In genomic region chr12:79935021-79935623, GRCh38 we compare ENCODE assay signal across 8 cellular contexts. TPM values are rescaled to one million over a fixed set of nuclear protein-coding genes. Genes with fewer than 3 reads are reported as not detected.
DNase-seq lines count a peak whose midpoint lies in the region; ATAC-seq lines count a peak whose summit lies in the region.

PPP1R12A (minus strand) TSS chr12:79935097; CDS start chr12:79934931, 166 bp downstream.

- peaks cover 39% of the 10 kb centered on the region for H3K4me1 Mint-ChIP-seq in activated CD4-positive, alpha-beta T cell treated with anti-CD3 and anti-CD28 coated beads, Interleukin-2, amount 10 ng/mL, durations not matched to agents 7 days and 5 days

- peaks cover 11% of the 10 kb centered on the region for H3K36me3 Mint-ChIP-seq in activated CD4-positive, alpha-beta T cell treated with anti-CD3 and anti-CD28 coated beads, Interleukin-2, amount 10 ng/mL, durations not matched to agents 7 days and 5 days (ENCODE audit: low read depth)

- H3K27ac ChIP-seq in BLaER1: peak within 1 kb of the TSS; percentile 97

- H3K9me3 Mint-ChIP-seq in activated CD4-positive, alpha-beta T cell treated with anti-CD3 and anti-CD28 coated beads, Interleukin-2, amount 10 ng/mL, durations not matched to agents 7 days and 5 days: no peaks in the 10 kb centered on the region

- H3K27ac Mint-ChIP-seq in activated CD4-positive, alpha-beta T cell treated with anti-CD3 and anti-CD28 coated beads, Interleukin-2, amount 10 ng/mL, durations not matched to agents 7 days and 5 days: peak within 1 kb of the TSS; percentile 97

- peaks cover 33% of the 10 kb centered on the region for H3K4me1 ChIP-seq in BLaER1

- CTCF ChIA-PET in activated CD4-positive, alpha-beta T cell treated with anti-CD3 and anti-CD28 coated beads, Interleukin-2, amount 10 ng/mL, durations not matched to agents 7 days and 5 days (lab: Charles Lee): interaction anchor here (0.7 kb wide), 1 partner anchor 14 kb away, joined by 3 read pairs; no protein-coding TSS in a partner anchor

- H3K27me3 Mint-ChIP-seq in activated CD4-positive, alpha-beta T cell treated with anti-CD3 and anti-CD28 coated beads, Interleukin-2, amount 10 ng/mL, durations not matched to agents 7 days and 5 days: no peaks in the 10 kb centered on the region

- H3K4me3 ChIP-seq in BLaER1: peak within 1 kb of the TSS; percentile 92

- ATAC-seq in GM19324 (IDR thresholded peaks at IDR 0.05; ENCODE audit: low FRiP score, unreplicated experiment) (peak; percentile 97), HG03469 (IDR thresholded peaks at IDR 0.05; ENCODE audit: unreplicated experiment) (peak; percentile 82)

- peak within 1 kb of the TSS; percentile 97 for H3K4me3 Mint-ChIP-seq in activated CD4-positive, alpha-beta T cell treated with anti-CD3 and anti-CD28 coated beads, Interleukin-2, amount 10 ng/mL, durations not matched to agents 7 days and 5 days

- DNase-seq in NCI-H526 treated with DMSO at 0.1 percent for 48 hours (lab: John Stamatoyannopoulos, UW): peak; percentile 94
- DNase-seq in activated CD4-positive, alpha-beta T cell treated with anti-CD3 and anti-CD28 coated beads, Interleukin-2, amount 10 ng/mL, durations not matched to agents 7 days and 5 days: peak; percentile 94
- DNase-seq in cortex of kidney (lab: John Stamatoyannopoulos, UW): peak; percentile 64
- peak; percentile 99 for DNase-seq in left kidney (ENCODE audit: low read depth, low spot score)
- DNase-seq in stimulated activated CD4-positive, alpha-beta T cell treated with anti-CD3 and anti-CD28 coated beads, Interleukin-2, amount 100 ng/mL, for 24 hours: peak; percentile 94 to 95

- H3K9me3 ChIP-seq in BLaER1: no peaks in the 10 kb centered on the region

- H4K20me1 ChIP-seq in BLaER1: peaks cover 43% of the 10 kb centered on the region

- H3K36me3 ChIP-seq in BLaER1: peaks cover 5% of the 10 kb centered on the region; the same call in 1 of the 2 replicates

- POLR2A ChIA-PET in activated CD4-positive, alpha-beta T cell treated with anti-CD3 and anti-CD28 coated beads, Interleukin-2, amount 10 ng/mL, durations not matched to agents 7 days and 5 days (lab: Charles Lee): no interaction called here

- peak within 1 kb of the TSS; percentile 83 for H3K4me2 ChIP-seq in BLaER1

- H3K9ac ChIP-seq in BLaER1: peak within 1 kb of the TSS; percentile 97

- no peaks in the 10 kb centered on the region for H3K27me3 ChIP-seq in BLaER1

RNA-seq across cellular contexts. Expression of gene PPP1R12A, which starts in this region (rescaled TPM):
- 100 to 1,000 TPM in 1 of 2 experiments, 10 to 100 TPM in 1; 89.4 to 124 TPM for total RNA-seq in activated CD4-positive, alpha-beta T cell treated with anti-CD3 and anti-CD28 coated beads, Interleukin-2, amount 10 ng/mL, durations not matched to agents 7 days and 5 days

Comparison
In these comparisons a context has a peak if more than half of its experiments do, and no peak if none do; other contexts are left out.
1. Peak in every context shown above with its lines: DNase-seq, ATAC-seq, H3K4me3 ChIP-seq and H3K27ac ChIP-seq.